1 cellular context compared by ENCODE assay signal in the genomic region with DNA sequence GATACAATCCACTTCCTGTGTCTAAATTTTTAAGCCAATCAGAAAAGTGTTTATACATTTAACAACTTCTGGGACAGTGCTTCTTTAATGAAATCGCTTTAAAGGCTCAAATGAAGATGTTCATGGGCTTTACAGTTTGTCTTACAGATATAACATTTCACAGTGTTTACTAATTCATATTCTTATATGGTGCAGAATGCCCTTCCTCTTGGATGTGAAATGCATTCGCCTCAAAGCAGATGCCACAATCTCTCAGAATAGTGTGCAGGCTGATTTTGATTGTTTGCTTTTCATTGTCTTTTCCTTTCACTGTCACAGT.
A peak's percentile ranks its signal among the peaks of the same experiment; 100 is the strongest.
TF ChIP-seq lines count a peak whose summit lies in the region.

No MANE protein-coding gene starts in this region.

TF ChIP-seq in GM12878, 131 proteins besides CTCF, POLR2A, EP300 and RAD21 (continued from another document):
- TF ChIP-seq REST (IDR thresholded peaks at IDR 0.05; ENCODE audit: low read depth, low read length) (no peak), HSF1 (IDR thresholded peaks at IDR 0.05; ENCODE audit: low read depth, low read length) (no peak), PML (IDR thresholded peaks at IDR 0.05; ENCODE audit: low read length) (peak; percentile 47; the same call in 1 of the 2 replicates), CREB1 (IDR thresholded peaks at IDR 0.05; ENCODE audit: low read depth) (no peak), GABPA (IDR thresholded peaks at IDR 0.05; ENCODE audit: low read depth) (0 out of 2 replicates have a peak, but pooled peaks have one; percentile 28)
TF ChIP-seq in GM12878: peak in this region for 2.
